Comparison of ENCODE assay signal across 9 cellular contexts in genomic region chr9:110256142-110256391, GRCh38. TPM values are rescaled to one million over a fixed set of nuclear protein-coding genes. Genes with fewer than 3 reads are reported as not detected.
A peak's percentile ranks its signal among the peaks of the same experiment; 100 is the strongest.
DNase-seq lines count a peak whose midpoint lies in the region; ATAC-seq and TF ChIP-seq lines count a peak whose summit lies in the region.
"Had no signal": no experiment of that assay in that cellular context is flagged by ENCODE, and none has a peak within 500 bp of the region (broad histone marks: within the 10 kb centered on the region; RNA-seq: fewer than 3 reads in every experiment).

No MANE protein-coding gene starts in this region.

- peak overlapping the region; percentile 91 for H3K9ac ChIP-seq in fibroblast of lung (ENCODE audit: insufficient read depth, low read length)

- no peaks in the 10 kb centered on the region for H3K36me3 ChIP-seq in fibroblast of lung (ENCODE audit: control insufficient read depth, insufficient read depth, low read length)
- peaks cover under 1% of the 10 kb centered on the region for H3K36me3 ChIP-seq in osteoblast (ENCODE audit: insufficient read depth, low read length)

- H3K4me2 ChIP-seq in fibroblast of lung (ENCODE audit: extremely low read depth, insufficient read depth, low read length) (peak overlapping the region; percentile 91), osteoblast (ENCODE audit: insufficient read depth, low read length) (peak overlapping the region; percentile 84)

- ATAC-seq in GM19397 (IDR thresholded peaks at IDR 0.05; ENCODE audit: unreplicated experiment) (peak; percentile 25), GM21367 (IDR thresholded peaks at IDR 0.05; ENCODE audit: unreplicated experiment) (no peak), GM19452 (IDR thresholded peaks at IDR 0.05; ENCODE audit: unreplicated experiment) (no peak)

- H3K4me3 ChIP-seq in fibroblast of lung (replicated peaks in 1 of 4; ENCODE audit: control extremely low read depth in 1 of 4, insufficient read depth in 1 of 4, low read depth in 3 of 4, low read length in 4 of 4) (peak overlapping the region; percentile 71 to 88 (median 84)), osteoblast (ENCODE audit: insufficient read depth, low read length) (peak overlapping the region; percentile 90)

- peaks cover 8% of the 10 kb centered on the region for H4K20me1 ChIP-seq in fibroblast of lung (ENCODE audit: control insufficient read depth, extremely low read depth, insufficient read depth, low read length)
- peaks cover 38% of the 10 kb centered on the region for H4K20me1 ChIP-seq in osteoblast (ENCODE audit: insufficient read depth, low read length)

- TF ChIP-seq CTCF in fibroblast of lung (conservative IDR thresholded peaks at IDR 0.05 in 1 of 2, IDR thresholded peaks at IDR 0.05 in 1 of 2; ENCODE audit: low read depth in 1 of 2, low read length in 2 of 2) (no peak), osteoblast (IDR thresholded peaks at IDR 0.05; ENCODE audit: extremely low read depth, low read depth, low read length) (no peak)

- H3K27ac ChIP-seq in fibroblast of lung (ENCODE audit: insufficient read depth, low read length) (peak overlapping the region; percentile 98), osteoblast (ENCODE audit: low read depth, low read length) (peak overlapping the region; percentile 89)

- H3K4me1 ChIP-seq in fibroblast of lung (ENCODE audit: control insufficient read depth, extremely low read depth, insufficient read depth, low read length) (peaks cover 8% of the 10 kb centered on the region), osteoblast (ENCODE audit: insufficient read depth, low read length) (peaks cover 39% of the 10 kb centered on the region)

- peaks cover 52% of the 10 kb centered on the region for H3K79me2 ChIP-seq in fibroblast of lung (ENCODE audit: control insufficient read depth, insufficient read depth, low read length)
- H3K79me2 ChIP-seq in osteoblast (ENCODE audit: insufficient read depth, low read length): peaks cover 53% of the 10 kb centered on the region

- H3K27me3 ChIP-seq in fibroblast of lung (ENCODE audit: control insufficient read depth, insufficient read depth, low read length) (no peaks in the 10 kb centered on the region), osteoblast (ENCODE audit: insufficient read depth, low read length) (no peaks in the 10 kb centered on the region)

- no peaks in the 10 kb centered on the region for H3K9me3 ChIP-seq in fibroblast of lung (ENCODE audit: control insufficient read depth, insufficient read depth, low read depth, low read length)
- H3K9me3 ChIP-seq in osteoblast (ENCODE audit: low read depth, low read length): no peaks in the 10 kb centered on the region

- H2AFZ ChIP-seq in fibroblast of lung (ENCODE audit: low read length) (peak overlapping the region; percentile 63), osteoblast (ENCODE audit: low read length) (peak overlapping the region; percentile 72)

- DNase-seq in RKO (ENCODE audit: low spot score) (peak; percentile 28), fibroblast of lung (ENCODE audit: low read depth in 2 of 2) (no peak), osteoblast (ENCODE audit: insufficient read length, low spot score, missing footprints) (peak; percentile 72), dedifferentiated amniotic fluid mesenchymal stem cell (ENCODE audit: extremely low spot score) (no peak)
- no peak for DNase-seq in stimulated activated CD4-positive, alpha-beta T cell treated with anti-CD3 and anti-CD28 coated beads, Interleukin-2, amount 100 ng/mL, for 48 hours

RNA-seq across cellular contexts. Expression of gene TXN, which starts 0.2 kb away (rescaled TPM):
- 212 and 355 TPM in 2 replicates for total RNA-seq in fibroblast of lung
- 700 and 925 TPM in 2 replicates for polyA plus RNA-seq in fibroblast of lung
- polyA plus RNA-seq in fibroblast of lung (2012): 714 and 749 TPM in 2 replicates
- polyA minus RNA-seq in fibroblast of lung (ENCODE audit: low replicate concordance): 41.4 and 57.1 TPM in 2 replicates
- total RNA-seq in osteoblast: 234 and 258 TPM in 2 replicates

RNA-seq across cellular contexts. Expression of gene C9orf152, which starts 48.1 kb away (rescaled TPM):
- total RNA-seq in fibroblast of lung (under 0.01 TPM in 1 of 2 replicates, not detected in the other), osteoblast (not detected in 2 replicates)
- polyA plus RNA-seq in fibroblast of lung: not detected in 2 replicates
- polyA plus RNA-seq in fibroblast of lung (2012): 0.24 TPM in 1 of 2 replicates, not detected in the other
- polyA minus RNA-seq in fibroblast of lung (ENCODE audit: low replicate concordance): not detected in 2 replicates
- total RNA-seq: T-helper 2 cell treated with Interferon-gamma antibody and Interleukin-4, amounts not matched to agents 100 ng/mL and 5 ng/mL, for 36 hours had no signal

Comparison
In these comparisons a context has a peak if more than half of its experiments do, and no peak if none do; other contexts are left out.
1. DNase-seq: peak in RKO (single experiment) and osteoblast (single experiment); none in fibroblast of lung (0 of 2), dedifferentiated amniotic fluid mesenchymal stem cell (single experiment) and stimulated activated CD4-positive, alpha-beta T cell treated with anti-CD3 and anti-CD28 coated beads, Interleukin-2, amount 100 ng/mL, for 48 hours (0 of 2).